In genomic region chr2:227311861-227312506, GRCh38 we compare ENCODE assay signal across 1 cellular context.
TF ChIP-seq lines count a peak whose summit lies in the region.

No MANE protein-coding gene starts in this region.

TF ChIP-seq in HepG2, 621 proteins besides CTCF, POLR2A, EP300 and RAD21 (continued from another document and continues in another):
- TF ChIP-seq ZHX2 (IDR thresholded peaks at IDR 0.05; ENCODE audit: low read depth), result no peak
- TF ChIP-seq ZHX2 (CRISPR knock-in tag; IDR thresholded peaks at IDR 0.05; ENCODE audit: borderline replicate concordance), result no peak
- no peak for TF ChIP-seq ZNF124 (CRISPR knock-in tag; IDR thresholded peaks at IDR 0.05)
- no peak for TF ChIP-seq RNF2 (conservative IDR thresholded peaks at IDR 0.05; ENCODE audit: low read depth)
- TF ChIP-seq TARDBP (CRISPR knock-in tag; IDR thresholded peaks at IDR 0.05), result no peak
- no peak for TF ChIP-seq RFX3 (CRISPR knock-in tag; IDR thresholded peaks at IDR 0.05)
- TF ChIP-seq RBAK (CRISPR knock-in tag; IDR thresholded peaks at IDR 0.05), result no peak
- no peak for TF ChIP-seq ZNF607 (CRISPR knock-in tag; IDR thresholded peaks at IDR 0.05; ENCODE audit: borderline replicate concordance)
- TF ChIP-seq SNAPC2 (CRISPR knock-in tag; IDR thresholded peaks at IDR 0.05), result no peak
- TF ChIP-seq, protein P1, sequence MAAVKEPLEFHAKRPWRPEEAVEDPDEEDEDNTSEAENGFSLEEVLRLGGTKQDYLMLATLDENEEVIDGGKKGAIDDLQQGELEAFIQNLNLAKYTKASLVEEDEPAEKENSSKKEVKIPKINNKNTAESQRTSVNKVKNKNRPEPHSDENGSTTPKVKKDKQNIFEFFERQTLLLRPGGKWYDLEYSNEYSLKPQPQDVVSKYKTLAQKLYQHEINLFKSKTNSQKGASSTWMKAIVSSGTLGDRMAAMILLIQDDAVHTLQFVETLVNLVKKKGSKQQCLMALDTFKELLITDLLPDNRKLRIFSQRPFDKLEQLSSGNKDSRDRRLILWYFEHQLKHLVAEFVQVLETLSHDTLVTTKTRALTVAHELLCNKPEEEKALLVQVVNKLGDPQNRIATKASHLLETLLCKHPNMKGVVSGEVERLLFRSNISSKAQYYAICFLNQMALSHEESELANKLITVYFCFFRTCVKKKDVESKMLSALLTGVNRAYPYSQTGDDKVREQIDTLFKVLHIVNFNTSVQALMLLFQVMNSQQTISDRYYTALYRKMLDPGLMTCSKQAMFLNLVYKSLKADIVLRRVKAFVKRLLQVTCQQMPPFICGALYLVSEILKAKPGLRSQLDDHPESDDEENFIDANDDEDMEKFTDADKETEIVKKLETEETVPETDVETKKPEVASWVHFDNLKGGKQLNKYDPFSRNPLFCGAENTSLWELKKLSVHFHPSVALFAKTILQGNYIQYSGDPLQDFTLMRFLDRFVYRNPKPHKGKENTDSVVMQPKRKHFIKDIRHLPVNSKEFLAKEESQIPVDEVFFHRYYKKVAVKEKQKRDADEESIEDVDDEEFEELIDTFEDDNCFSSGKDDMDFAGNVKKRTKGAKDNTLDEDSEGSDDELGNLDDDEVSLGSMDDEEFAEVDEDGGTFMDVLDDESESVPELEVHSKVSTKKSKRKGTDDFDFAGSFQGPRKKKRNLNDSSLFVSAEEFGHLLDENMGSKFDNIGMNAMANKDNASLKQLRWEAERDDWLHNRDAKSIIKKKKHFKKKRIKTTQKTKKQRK (IDR thresholded peaks at IDR 0.05; ENCODE audit: low read length), result no peak
- peak; percentile 37; the same call in 1 of the 2 replicates for TF ChIP-seq NCOR1 (IDR thresholded peaks at IDR 0.05; ENCODE audit: borderline replicate concordance, low read length)
- no peak for TF ChIP-seq TMF1 (CRISPR knock-in tag; IDR thresholded peaks at IDR 0.05; ENCODE audit: low read depth)
- no peak for TF ChIP-seq JUND (CRISPR knock-in tag; IDR thresholded peaks at IDR 0.05)
- no peak for TF ChIP-seq HHEX (CRISPR knock-in tag; IDR thresholded peaks at IDR 0.05)
- TF ChIP-seq, protein P2, sequence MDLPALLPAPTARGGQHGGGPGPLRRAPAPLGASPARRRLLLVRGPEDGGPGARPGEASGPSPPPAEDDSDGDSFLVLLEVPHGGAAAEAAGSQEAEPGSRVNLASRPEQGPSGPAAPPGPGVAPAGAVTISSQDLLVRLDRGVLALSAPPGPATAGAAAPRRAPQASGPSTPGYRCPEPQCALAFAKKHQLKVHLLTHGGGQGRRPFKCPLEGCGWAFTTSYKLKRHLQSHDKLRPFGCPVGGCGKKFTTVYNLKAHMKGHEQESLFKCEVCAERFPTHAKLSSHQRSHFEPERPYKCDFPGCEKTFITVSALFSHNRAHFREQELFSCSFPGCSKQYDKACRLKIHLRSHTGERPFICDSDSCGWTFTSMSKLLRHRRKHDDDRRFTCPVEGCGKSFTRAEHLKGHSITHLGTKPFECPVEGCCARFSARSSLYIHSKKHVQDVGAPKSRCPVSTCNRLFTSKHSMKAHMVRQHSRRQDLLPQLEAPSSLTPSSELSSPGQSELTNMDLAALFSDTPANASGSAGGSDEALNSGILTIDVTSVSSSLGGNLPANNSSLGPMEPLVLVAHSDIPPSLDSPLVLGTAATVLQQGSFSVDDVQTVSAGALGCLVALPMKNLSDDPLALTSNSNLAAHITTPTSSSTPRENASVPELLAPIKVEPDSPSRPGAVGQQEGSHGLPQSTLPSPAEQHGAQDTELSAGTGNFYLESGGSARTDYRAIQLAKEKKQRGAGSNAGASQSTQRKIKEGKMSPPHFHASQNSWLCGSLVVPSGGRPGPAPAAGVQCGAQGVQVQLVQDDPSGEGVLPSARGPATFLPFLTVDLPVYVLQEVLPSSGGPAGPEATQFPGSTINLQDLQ (CRISPR knock-in tag; IDR thresholded peaks at IDR 0.05), result no peak
- TF ChIP-seq YEATS2 (CRISPR knock-in tag; IDR thresholded peaks at IDR 0.05; ENCODE audit: borderline replicate concordance), result no peak
- no peak for TF ChIP-seq ZSCAN22 (CRISPR knock-in tag; IDR thresholded peaks at IDR 0.05)
- peak; percentile 70; the same call in 1 of the 2 replicates for TF ChIP-seq SOX5 (CRISPR knock-in tag; IDR thresholded peaks at IDR 0.05; ENCODE audit: borderline replicate concordance)
- TF ChIP-seq ZEB1 (IDR thresholded peaks at IDR 0.05; ENCODE audit: insufficient replicate concordance, low read depth), result peak; percentile 42
- TF ChIP-seq, protein P3, sequence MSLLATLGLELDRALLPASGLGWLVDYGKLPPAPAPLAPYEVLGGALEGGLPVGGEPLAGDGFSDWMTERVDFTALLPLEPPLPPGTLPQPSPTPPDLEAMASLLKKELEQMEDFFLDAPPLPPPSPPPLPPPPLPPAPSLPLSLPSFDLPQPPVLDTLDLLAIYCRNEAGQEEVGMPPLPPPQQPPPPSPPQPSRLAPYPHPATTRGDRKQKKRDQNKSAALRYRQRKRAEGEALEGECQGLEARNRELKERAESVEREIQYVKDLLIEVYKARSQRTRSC (CRISPR knock-in tag; IDR thresholded peaks at IDR 0.05; ENCODE audit: low read depth), result no peak
- no peak for TF ChIP-seq CCAR2 (optimal IDR thresholded peaks at IDR 0.05; ENCODE audit: low read depth, low read length)
- no peak for TF ChIP-seq FOSL1 (CRISPR knock-in tag; IDR thresholded peaks at IDR 0.05; ENCODE audit: borderline replicate concordance)
- no peak for TF ChIP-seq U2AF2 (IDR thresholded peaks at IDR 0.05; ENCODE audit: low read depth, low read length)
- TF ChIP-seq ATAD3A (CRISPR knock-in tag; IDR thresholded peaks at IDR 0.05), result no peak
- no peak for TF ChIP-seq ZBTB7A (CRISPR knock-in tag; IDR thresholded peaks at IDR 0.05)
- TF ChIP-seq TSC22D2 (CRISPR knock-in tag; IDR thresholded peaks at IDR 0.05; ENCODE audit: borderline replicate concordance), result no peak
- TF ChIP-seq, protein P4, sequence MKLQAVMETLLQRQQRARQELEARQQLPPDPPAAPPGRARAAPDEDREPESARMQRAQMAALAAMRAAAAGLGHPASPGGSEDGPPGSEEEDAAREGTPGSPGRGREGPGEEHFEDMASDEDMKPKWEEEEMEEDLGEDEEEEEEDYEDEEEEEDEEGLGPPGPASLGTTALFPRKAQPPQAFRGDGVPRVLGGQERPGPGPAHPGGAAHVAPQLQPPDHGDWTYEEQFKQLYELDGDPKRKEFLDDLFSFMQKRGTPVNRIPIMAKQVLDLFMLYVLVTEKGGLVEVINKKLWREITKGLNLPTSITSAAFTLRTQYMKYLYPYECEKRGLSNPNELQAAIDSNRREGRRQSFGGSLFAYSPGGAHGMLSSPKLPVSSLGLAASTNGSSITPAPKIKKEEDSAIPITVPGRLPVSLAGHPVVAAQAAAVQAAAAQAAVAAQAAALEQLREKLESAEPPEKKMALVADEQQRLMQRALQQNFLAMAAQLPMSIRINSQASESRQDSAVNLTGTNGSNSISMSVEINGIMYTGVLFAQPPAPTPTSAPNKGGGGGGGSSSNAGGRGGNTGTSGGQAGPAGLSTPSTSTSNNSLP (IDR thresholded peaks at IDR 0.05; ENCODE audit: low read depth, low read length), result peak; percentile 58; the same call in 1 of the 2 replicates
- no peak for TF ChIP-seq ZNF616 (CRISPR knock-in tag; IDR thresholded peaks at IDR 0.05; ENCODE audit: low read depth)
- no peak for TF ChIP-seq KDM3A (CRISPR knock-in tag; IDR thresholded peaks at IDR 0.05; ENCODE audit: low read depth)
- TF ChIP-seq, protein P5, sequence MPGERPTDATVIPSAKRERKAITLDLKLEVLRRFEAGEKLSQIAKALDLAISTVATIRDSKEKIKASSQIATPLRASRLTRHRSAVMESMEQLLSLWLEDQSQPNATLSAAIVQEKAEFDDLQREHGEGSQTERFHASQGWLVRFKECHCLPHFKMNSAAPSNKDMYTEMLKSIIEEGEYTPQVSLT (CRISPR knock-in tag; IDR thresholded peaks at IDR 0.05; ENCODE audit: borderline replicate concordance, low read depth), result no peak
- TF ChIP-seq GPN1 (CRISPR knock-in tag; IDR thresholded peaks at IDR 0.05; ENCODE audit: borderline replicate concordance), result no peak
- TF ChIP-seq KLF16 (CRISPR knock-in tag; IDR thresholded peaks at IDR 0.05), result no peak
- no peak for TF ChIP-seq GABPB1 (CRISPR knock-in tag; IDR thresholded peaks at IDR 0.05)
- no peak for TF ChIP-seq NONO (IDR thresholded peaks at IDR 0.05)
- no peak for TF ChIP-seq NONO (CRISPR knock-in tag; conservative IDR thresholded peaks at IDR 0.05)
- TF ChIP-seq, protein P6, sequence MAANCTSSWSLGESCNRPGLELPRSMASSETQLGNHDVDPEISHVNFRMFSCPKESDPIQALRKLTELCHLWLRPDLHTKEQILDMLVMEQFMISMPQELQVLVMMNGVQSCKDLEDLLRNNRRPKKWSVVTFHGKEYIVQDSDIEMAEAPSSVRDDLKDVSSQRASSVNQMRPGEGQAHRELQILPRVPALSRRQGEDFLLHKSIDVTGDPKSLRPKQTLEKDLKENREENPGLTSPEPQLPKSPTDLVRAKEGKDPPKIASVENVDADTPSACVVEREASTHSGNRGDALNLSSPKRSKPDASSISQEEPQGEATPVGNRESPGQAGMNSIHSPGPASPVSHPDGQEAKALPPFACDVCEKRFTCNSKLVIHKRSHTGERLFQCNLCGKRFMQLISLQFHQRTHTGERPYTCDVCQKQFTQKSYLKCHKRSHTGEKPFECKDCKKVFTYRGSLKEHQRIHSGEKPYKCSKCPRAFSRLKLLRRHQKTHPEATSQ (CRISPR knock-in tag; IDR thresholded peaks at IDR 0.05; ENCODE audit: borderline replicate concordance), result no peak
- TF ChIP-seq ZNF207 (IDR thresholded peaks at IDR 0.05; ENCODE audit: borderline replicate concordance), result no peak
- TF ChIP-seq CERS6 (CRISPR knock-in tag; IDR thresholded peaks at IDR 0.05), result no peak
- no peak for TF ChIP-seq GATAD1 (CRISPR knock-in tag; IDR thresholded peaks at IDR 0.05)
- TF ChIP-seq ATF1 (CRISPR knock-in tag; IDR thresholded peaks at IDR 0.05), result 0 out of 2 replicates have a peak, but pooled peaks have one; percentile 39
- no peak for TF ChIP-seq ZNF235 (CRISPR knock-in tag; IDR thresholded peaks at IDR 0.05; ENCODE audit: borderline replicate concordance)
- no peak for TF ChIP-seq ZBTB21 (CRISPR knock-in tag; IDR thresholded peaks at IDR 0.05)
- TF ChIP-seq ZNF101 (CRISPR knock-in tag; IDR thresholded peaks at IDR 0.05; ENCODE audit: borderline replicate concordance, low read depth), result no peak
- TF ChIP-seq IRF2 (CRISPR knock-in tag; IDR thresholded peaks at IDR 0.05), result peak; percentile 49; the same call in 1 of the 2 replicates
